In the genomic region with DNA sequence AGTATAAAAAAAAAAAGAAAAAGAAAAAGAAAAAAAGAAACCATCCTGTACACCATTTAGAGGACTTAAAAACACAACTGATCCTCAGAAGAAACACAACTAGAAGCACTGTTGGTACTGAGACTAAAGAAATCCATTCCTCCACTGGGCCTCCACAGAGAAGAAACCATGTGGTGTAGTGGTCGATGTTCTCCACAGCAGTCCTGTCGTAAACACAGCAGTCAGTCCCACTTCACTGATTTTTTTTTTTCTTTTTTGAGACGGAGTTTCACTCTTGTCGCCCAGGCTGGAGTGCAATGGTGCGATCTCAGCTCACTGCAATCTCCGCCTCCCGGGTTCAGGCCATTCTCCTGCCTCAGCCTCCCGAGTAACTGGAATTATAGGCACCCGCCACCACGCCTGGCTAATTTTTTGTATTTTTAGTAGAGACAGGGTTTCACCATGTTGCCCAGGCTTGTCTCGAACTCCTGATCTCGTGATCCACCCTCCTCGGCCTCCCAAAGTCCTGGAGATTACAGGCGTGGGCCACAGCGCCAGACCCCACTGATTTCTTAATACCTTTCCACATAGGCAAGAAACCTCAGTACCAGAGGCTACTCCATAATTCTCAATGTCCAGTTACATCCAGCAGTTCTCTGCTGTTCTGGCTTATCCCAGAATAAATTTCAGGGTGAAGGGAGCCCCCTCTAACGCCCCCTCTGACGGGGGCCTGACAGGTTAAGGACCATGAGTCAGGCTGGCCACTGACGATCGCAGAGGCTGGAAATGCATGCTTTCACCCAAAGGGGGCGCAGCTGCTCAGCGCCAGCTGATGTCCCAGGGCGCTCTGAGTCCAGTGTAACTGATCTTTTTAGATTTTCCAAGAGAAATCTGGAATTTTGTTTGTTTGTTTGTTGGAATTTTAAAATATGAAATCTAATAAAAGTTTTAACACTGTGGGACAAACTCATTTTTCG, we compare ENCODE assay signal across 8 cellular contexts. TPM values are rescaled to one million over a fixed set of nuclear protein-coding genes. Genes with fewer than 3 reads are reported as not detected.
DNase-seq lines count a peak whose midpoint lies in the region; ATAC-seq, FAIRE-seq and TF ChIP-seq lines count a peak whose summit lies in the region.
"Had no signal": no experiment of that assay in that cellular context is flagged by ENCODE, and none has a peak within 500 bp of the region (broad histone marks: within the 10 kb centered on the region; RNA-seq: fewer than 3 reads in every experiment).

No MANE protein-coding gene starts in this region.

- H3F3A ChIP-seq in MM.1S (ENCODE audit: insufficient read depth, low read length) = no peaks in the 10 kb centered on the region

- DNase-seq in GM10266 (ENCODE audit: extremely low spot score) (no peak), MM.1S (no peak), GM12878 (ENCODE audit: low read depth, low spot score) (no peak), kidney glomerular epithelial cell (lab: John Stamatoyannopoulos, UW) (peak; percentile 35), stomach (peak; percentile 39), SIG-M5 (lab: John Stamatoyannopoulos, UW) (no peak)

- TF ChIP-seq POLR2A in GM12878 (IDR thresholded peaks at IDR 0.05; ENCODE audit: low read depth, low read length) (no peak), stomach (IDR thresholded peaks at IDR 0.05) (no peak)

- RAD21 ChIA-PET in GM12878 (lab: Charles Lee; ENCODE audit: unreplicated experiment) = interaction anchor here (1.1 kb wide), 1 partner anchor 13 kb away, joined by 4 read pairs; no protein-coding TSS in a partner anchor

- H3K27ac ChIP-seq in MM.1S (ENCODE audit: low read length) (no peak overlapping the region), GM12878 (ENCODE audit: control insufficient read depth, insufficient read depth) (no peak overlapping the region), stomach (no peak overlapping the region)

- H4K20me1 ChIP-seq in MM.1S (ENCODE audit: insufficient read depth, low read length) (no peaks in the 10 kb centered on the region), GM12878 (ENCODE audit: control insufficient read depth, insufficient read depth) (no peaks in the 10 kb centered on the region)

- H3K27me3 ChIP-seq in MM.1S (replicated peaks; ENCODE audit: insufficient read depth, low read length) (no peaks in the 10 kb centered on the region), GM12878 (replicated peaks in 1 of 2; ENCODE audit: control insufficient read depth in 2 of 2, insufficient read depth in 2 of 2, low read length in 1 of 2) (no peaks in the 10 kb centered on the region), stomach (no peaks in the 10 kb centered on the region)

- no peak overlapping the region for H3K9ac ChIP-seq in MM.1S (ENCODE audit: low read length)
- no peak overlapping the region for H3K9ac ChIP-seq in GM12878 (ENCODE audit: control insufficient read depth, insufficient read depth, low read length)

- H3K36me3 ChIP-seq in MM.1S (replicated peaks; ENCODE audit: insufficient read depth, low read length) = no peaks in the 10 kb centered on the region
- H3K36me3 ChIP-seq in GM12878 (ENCODE audit: control insufficient read depth in 2 of 2, insufficient read depth in 2 of 2, low read length in 1 of 2) = no peaks in the 10 kb centered on the region
- no peaks in the 10 kb centered on the region for H3K36me3 ChIP-seq in stomach

- no TSS peak for BruUV-seq in GM12878 (replicated peaks; lab: Mats Ljungman, UMichigan)

- peak; percentile 27 for TF ChIP-seq RAD21 in GM12878 (IDR thresholded peaks at IDR 0.05; ENCODE audit: insufficient read depth, low read depth, low read length)

- H3K79me2 ChIP-seq in MM.1S (ENCODE audit: low read length) (no peaks in the 10 kb centered on the region), GM12878 (ENCODE audit: control insufficient read depth, insufficient read depth, low read length) (no peaks in the 10 kb centered on the region)

- H3K9me3 ChIP-seq in MM.1S (replicated peaks; ENCODE audit: insufficient read depth, low read length) = no peaks in the 10 kb centered on the region
- no peaks in the 10 kb centered on the region for H3K9me3 ChIP-seq in GM12878 (replicated peaks; ENCODE audit: control insufficient read depth, insufficient read depth, low read length)
- H3K9me3 ChIP-seq in stomach = no peaks in the 10 kb centered on the region

- TF ChIP-seq CTCF in GM10266 (IDR thresholded peaks at IDR 0.05; ENCODE audit: control insufficient read depth, insufficient read depth, low read depth, missing control alignments) (peak; percentile 62), MM.1S (IDR thresholded peaks at IDR 0.05; ENCODE audit: low read length) (peak; percentile 38), GM12878 (IDR thresholded peaks at IDR 0.05 in 2 of 3, conservative IDR thresholded peaks at IDR 0.05 in 1 of 3; ENCODE audit: control insufficient read depth in 2 of 3, extremely low read depth in 1 of 3, insufficient read depth in 1 of 3, low read depth in 3 of 3, low read length in 3 of 3) (peak; percentile 47 to 71 (median 59)), stomach (IDR thresholded peaks at IDR 0.05) (peak in 3 of 7 experiments; percentile 65 to 78 (median 73))

- TF ChIP-seq EP300 in GM12878 (IDR thresholded peaks at IDR 0.05; ENCODE audit: borderline replicate concordance in 1 of 2, control insufficient read depth in 1 of 2, low read depth in 2 of 2, low read length in 2 of 2) (no peak), stomach (IDR thresholded peaks at IDR 0.05) (no peak)

- no peak overlapping the region for H3K4me2 ChIP-seq in MM.1S (ENCODE audit: low read depth, low read length)
- no peak overlapping the region for H3K4me2 ChIP-seq in GM12878 (ENCODE audit: control insufficient read depth, insufficient read depth)

- SMC1A ChIA-PET in GM12878 (lab: Charles Lee; ENCODE audit: uncharacterized antibody, unreplicated experiment) = interaction anchor here (0.6 to 1.4 kb wide), 2 partner anchors 138 to 274 kb away, joined by 3 read pairs; no protein-coding TSS in a partner anchor

- FAIRE-seq in GM12878 (lab: Jason Lieb, UNC) = peak; percentile 38
- FAIRE-seq: TTC549 had no signal

- H3K4me1 ChIP-seq in MM.1S (ENCODE audit: low read length) (no peaks in the 10 kb centered on the region), GM12878 (ENCODE audit: control insufficient read depth, insufficient read depth, low read length) (no peaks in the 10 kb centered on the region), stomach (peaks cover 7 to 12% (median 8%) of the 10 kb centered on the region in 4 donors)

- 37% methylated on average over 19 of the region's 23 CpGs for WGBS in GM12878 (ENCODE audit: insufficient coverage, insufficient replicate concordance, low lambda C conversion rate, missing lambda C conversion rate)
- WGBS in stomach, 5 donors = 47 to 59% (median 56%) methylated on average over 21 to 23 of the region's 23 CpGs

- in situ Hi-C loops in GM12878 (cut with MboI) = no loop called here

- H2AFZ ChIP-seq in MM.1S (ENCODE audit: low read length) = no peak overlapping the region
- H2AFZ ChIP-seq in GM12878 (ENCODE audit: control insufficient read depth, low read depth, low read length) = no peak overlapping the region

- H3K4me3 ChIP-seq in MM.1S (ENCODE audit: low read length) = no peak overlapping the region
- no peak overlapping the region for H3K4me3 ChIP-seq in GM12878
- peak overlapping the region in 2 of 4 donors; percentile 6 to 19 for H3K4me3 ChIP-seq in stomach

- POLR2A ChIA-PET in GM12878 (lab: Charles Lee) = no interaction called here

- H3K9me2 ChIP-seq in MM.1S (replicated peaks; ENCODE audit: insufficient read depth, low read length) = no peaks in the 10 kb centered on the region

- intact Hi-C loops in GM12878 (cut with micrococcal nuclease; ENCODE audit: unreplicated experiment) (no loop called here), stomach (cut with DNase I; ENCODE audit: low total_unique reads) (no loop called here)

- CTCF ChIA-PET in GM12878 (lab: Yijun Ruan, JAX) = interaction anchor here (0.9 to 1.5 kb wide), 8 partner anchors 8 to 317 kb away, joined by 3 to 5 read pairs (median 3); no protein-coding TSS in a partner anchor

- ATAC-seq in GM12878 (peak; percentile 78), GM18909 (IDR thresholded peaks at IDR 0.05; ENCODE audit: poor library complexity, unreplicated experiment) (no peak)

RNA-seq across cellular contexts. Expression of gene FFAR4, which starts 24.8 kb away (rescaled TPM):
- total RNA-seq in GM12878 (2013; cell fraction: nucleolus; rRNA removed) = not detected in 2 replicates
- total RNA-seq in GM12878 (2014; rRNA removed) = not detected in 2 replicates
- total RNA-seq in GM12878 (2014; rRNA removed; fragmentation: Illumina TruSeq; extraction: Trizol) = not detected in 2 replicates
- not detected in 2 replicates for total RNA-seq in GM12878 (2021)
- not detected for polyA plus RNA-seq in GM12878 (2011; ENCODE audit: low read depth)
- not detected in 2 replicates for polyA plus RNA-seq in GM12878 (2011; rRNA removed)
- polyA plus RNA-seq in GM12878 (2011; cell fraction: cytosol; rRNA removed) = not detected in 2 replicates
- polyA plus RNA-seq in GM12878 (2011; cell fraction: nucleus; rRNA removed) = not detected in 2 replicates
- polyA plus RNA-seq in GM12878 (2012) = not detected in 2 replicates
- not detected in 2 replicates for polyA plus RNA-seq in GM12878 (2014; fragmentation: Illumina TruSeq; extraction: Trizol)
- not detected for polyA plus RNA-seq in GM12878 (2014; fragmentation: Nextera tagmentation; extraction: Ambion mirVana)
- polyA plus RNA-seq in GM12878 (2014; rRNA removed) = not detected in 2 replicates
- not detected for polyA plus RNA-seq in GM12878 (2016; fragmentation: Nextera tagmentation; extraction: Ambion mirVana)
- not detected in 2 replicates for polyA minus RNA-seq in GM12878 (2011; rRNA and poly(A)+ RNA removed)
- not detected in 2 replicates for polyA minus RNA-seq in GM12878 (2011; cell fraction: cytosol; rRNA and poly(A)+ RNA removed)
- polyA minus RNA-seq in GM12878 (2011; cell fraction: nucleus; rRNA and poly(A)+ RNA removed) = not detected in 2 replicates
- total RNA-seq in stomach = 1 to 10 TPM in 2 of 5 donors, under 1 TPM in 1, not detected in 2; 0.18 to 2.0 (median 1.7) TPM
- under 1 TPM in 1 of 3 donors, not detected in 2; 0.08 TPM for polyA plus RNA-seq in stomach

RNA-seq across cellular contexts. Expression of gene CEP55, which starts 45.3 kb away (rescaled TPM):
- total RNA-seq in GM12878 (2013; cell fraction: nucleolus; rRNA removed) = 15.3 and 17.8 TPM in 2 replicates
- total RNA-seq in GM12878 (2014; rRNA removed) = 51.3 and 59.5 TPM in 2 replicates
- total RNA-seq in GM12878 (2014; rRNA removed; fragmentation: Illumina TruSeq; extraction: Trizol) = 80.8 and 83.6 TPM in 2 replicates
- total RNA-seq in GM12878 (2021) = 37.5 and 38.7 TPM in 2 replicates
- polyA plus RNA-seq in GM12878 (2011; ENCODE audit: low read depth) = 10.4 TPM
- 54.6 and 86.6 TPM in 2 replicates for polyA plus RNA-seq in GM12878 (2011; rRNA removed)
- 20.2 and 22.0 TPM in 2 replicates for polyA plus RNA-seq in GM12878 (2011; cell fraction: cytosol; rRNA removed)
- 17.5 and 21.3 TPM in 2 replicates for polyA plus RNA-seq in GM12878 (2011; cell fraction: nucleus; rRNA removed)
- polyA plus RNA-seq in GM12878 (2012) = 15.9 and 22.0 TPM in 2 replicates
- 65.2 and 77.0 TPM in 2 replicates for polyA plus RNA-seq in GM12878 (2014; fragmentation: Illumina TruSeq; extraction: Trizol)
- polyA plus RNA-seq in GM12878 (2014; fragmentation: Nextera tagmentation; extraction: Ambion mirVana) = 10 to 100 TPM; 14.6 to 16.7 TPM
- polyA plus RNA-seq in GM12878 (2014; rRNA removed) = 32.2 and 41.2 TPM in 2 replicates
- 10 to 100 TPM; 52.7 to 56.1 TPM for polyA plus RNA-seq in GM12878 (2016; fragmentation: Nextera tagmentation; extraction: Ambion mirVana)
- polyA minus RNA-seq in GM12878 (2011; rRNA and poly(A)+ RNA removed) = 19.6 and 28.5 TPM in 2 replicates
- polyA minus RNA-seq in GM12878 (2011; cell fraction: cytosol; rRNA and poly(A)+ RNA removed) = 11.2 and 13.8 TPM in 2 replicates
- 8.6 and 12.6 TPM in 2 replicates for polyA minus RNA-seq in GM12878 (2011; cell fraction: nucleus; rRNA and poly(A)+ RNA removed)
- total RNA-seq in stomach = 1 to 10 TPM in 2 of 5 donors, under 1 TPM in 2, not detected in 1; 0.58 to 6.6 (median 1.1) TPM
- polyA plus RNA-seq in stomach = 1 to 10 TPM; 3.1 to 7.2 (median 5.2) TPM

RNA-seq across cellular contexts. Expression of gene RBP4, which starts 59.4 kb away (rescaled TPM):
- not detected in 2 replicates for total RNA-seq in GM12878 (2013; cell fraction: nucleolus; rRNA removed)
- total RNA-seq in GM12878 (2014; rRNA removed) (not detected in 2 replicates), GM12878 (2014; rRNA removed; fragmentation: Illumina TruSeq; extraction: Trizol) (not detected in 2 replicates), GM12878 (2021) (1.2 and 2.0 TPM in 2 replicates), stomach (under 1 TPM in 3 of 5 donors, not detected in 2; 0.58 to 0.92 (median 0.72) TPM)
- polyA plus RNA-seq in GM12878 (2011; ENCODE audit: low read depth) = not detected
- polyA plus RNA-seq in GM12878 (2011; rRNA removed) (not detected in 2 replicates), GM12878 (2014; fragmentation: Illumina TruSeq; extraction: Trizol) (not detected in 2 replicates), GM12878 (2014; fragmentation: Nextera tagmentation; extraction: Ambion mirVana) (not detected), GM12878 (2014; rRNA removed) (not detected in 2 replicates), GM12878 (2016; fragmentation: Nextera tagmentation; extraction: Ambion mirVana) (not detected), stomach (10 to 100 TPM in 1 of 3 donors, 1 to 10 TPM in 2; 1.2 to 20.5 (median 6.2) TPM)
- not detected in 2 replicates for polyA plus RNA-seq in GM12878 (2011; cell fraction: cytosol; rRNA removed)
- polyA plus RNA-seq in GM12878 (2011; cell fraction: nucleus; rRNA removed) = not detected in 2 replicates
- not detected in 2 replicates for polyA plus RNA-seq in GM12878 (2012)
- polyA minus RNA-seq in GM12878 (2011; rRNA and poly(A)+ RNA removed) = not detected in 2 replicates
- polyA minus RNA-seq in GM12878 (2011; cell fraction: cytosol; rRNA and poly(A)+ RNA removed) = not detected in 2 replicates
- polyA minus RNA-seq in GM12878 (2011; cell fraction: nucleus; rRNA and poly(A)+ RNA removed) = not detected in 2 replicates

RNA-seq across cellular contexts. Expression of gene MYOF, which starts 59.5 kb away (rescaled TPM):
- 0.34 and 0.63 TPM in 2 replicates for total RNA-seq in GM12878 (2013; cell fraction: nucleolus; rRNA removed)
- 0.11 and 0.16 TPM in 2 replicates for total RNA-seq in GM12878 (2014; rRNA removed)
- total RNA-seq in GM12878 (2014; rRNA removed; fragmentation: Illumina TruSeq; extraction: Trizol) = 0.09 and 0.18 TPM in 2 replicates
- total RNA-seq in GM12878 (2021) = 0.44 and 0.45 TPM in 2 replicates
- polyA plus RNA-seq in GM12878 (2011; ENCODE audit: low read depth) = 0.04 TPM
- 0.04 and 0.15 TPM in 2 replicates for polyA plus RNA-seq in GM12878 (2011; rRNA removed)
- 0.07 and 0.10 TPM in 2 replicates for polyA plus RNA-seq in GM12878 (2011; cell fraction: cytosol; rRNA removed)
- 0.16 and 0.18 TPM in 2 replicates for polyA plus RNA-seq in GM12878 (2011; cell fraction: nucleus; rRNA removed)
- polyA plus RNA-seq in GM12878 (2012) = 0.04 TPM in 2 replicates
- 0.11 and 0.19 TPM in 2 replicates for polyA plus RNA-seq in GM12878 (2014; fragmentation: Illumina TruSeq; extraction: Trizol)
- under 1 TPM; 0.02 to 0.13 TPM for polyA plus RNA-seq in GM12878 (2014; fragmentation: Nextera tagmentation; extraction: Ambion mirVana)
- 0.25 and 0.42 TPM in 2 replicates for polyA plus RNA-seq in GM12878 (2014; rRNA removed)
- under 1 TPM; 0.48 to 0.59 TPM for polyA plus RNA-seq in GM12878 (2016; fragmentation: Nextera tagmentation; extraction: Ambion mirVana)
- polyA minus RNA-seq in GM12878 (2011; rRNA and poly(A)+ RNA removed) = 0.07 TPM in 1 of 2 replicates, not detected in the other
- polyA minus RNA-seq in GM12878 (2011; cell fraction: cytosol; rRNA and poly(A)+ RNA removed) = 0.80 and 1.9 TPM in 2 replicates
- polyA minus RNA-seq in GM12878 (2011; cell fraction: nucleus; rRNA and poly(A)+ RNA removed) = under 0.01 and 0.19 TPM in 2 replicates
- total RNA-seq in stomach = 100 to 1,000 TPM in 1 of 5 donors, 10 to 100 TPM in 4; 29.5 to 111 (median 72.7) TPM
- 10 to 100 TPM in 2 of 3 donors, 1 to 10 TPM in 1; 5.0 to 24.2 (median 13.7) TPM for polyA plus RNA-seq in stomach

Comparison
In these comparisons a context has a peak if more than half of its experiments do, and no peak if none do; other contexts are left out.
1. DNase-seq: peak in kidney glomerular epithelial cell (single experiment) and stomach (single experiment); none in GM10266 (single experiment), MM.1S (single experiment), GM12878 (single experiment) and SIG-M5 (single experiment).